ENCODE assay signal across 1 cellular context in the genomic region with DNA sequence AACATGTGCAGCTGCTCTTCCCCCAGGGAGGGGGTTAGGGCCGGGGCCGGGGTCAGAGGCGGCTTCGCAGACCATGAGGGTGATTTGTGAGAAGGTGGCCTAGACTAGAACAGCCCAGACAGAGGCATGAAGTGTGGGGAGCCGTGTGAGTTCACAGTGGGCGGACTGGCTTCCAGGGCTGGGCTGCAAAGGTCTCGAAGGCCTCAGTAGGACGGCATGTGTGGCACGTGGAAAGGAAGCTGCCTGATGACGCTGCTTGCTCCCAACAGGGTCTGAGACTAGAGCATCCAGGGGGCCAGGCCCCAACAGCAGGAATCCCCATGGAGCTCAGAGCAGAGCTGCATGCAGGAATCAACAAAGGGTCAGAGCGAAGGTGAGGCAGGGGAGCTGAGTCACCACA.
TF ChIP-seq lines count a peak whose summit lies in the region.

No MANE protein-coding gene starts in this region.

TF ChIP-seq in K562, 482 proteins besides CTCF, POLR2A, EP300 and RAD21:
- 0 out of 2 replicates have a peak, but pooled peaks have one; percentile 37 for TF ChIP-seq MGA (IDR thresholded peaks at IDR 0.05)
